ENCODE assay signal across 6 cellular contexts in genomic region chr4:75990129-75990528, GRCh38. TPM values are rescaled to one million over a fixed set of nuclear protein-coding genes. Genes with fewer than 3 reads are reported as not detected.
DNase-seq lines count a peak whose midpoint lies in the region; ATAC-seq and TF ChIP-seq lines count a peak whose summit lies in the region.

No MANE protein-coding gene starts in this region.

- H3K27me3 ChIP-seq in left ventricle myocardium inferior (ENCODE audit: low read depth) (no peaks in the 10 kb centered on the region), upper lobe of right lung (no peaks in the 10 kb centered on the region)

- ATAC-seq in upper lobe of right lung = no peak
- no peak for ATAC-seq in GM19328 (IDR thresholded peaks at IDR 0.05; ENCODE audit: unreplicated experiment)

- H3K36me3 ChIP-seq in left ventricle myocardium inferior = no peaks in the 10 kb centered on the region
- H3K36me3 ChIP-seq in upper lobe of right lung = no peaks in the 10 kb centered on the region

- intact Hi-C loops in left ventricle myocardium inferior (cut with micrococcal nuclease) = no loop called here
- intact Hi-C loops in upper lobe of right lung (cut with DNase I) = no loop called here

- peaks cover 37% of the 10 kb centered on the region for H3K4me1 ChIP-seq in left ventricle myocardium inferior
- peaks cover 20% of the 10 kb centered on the region for H3K4me1 ChIP-seq in upper lobe of right lung

- peak overlapping the region; percentile 82 for H3K4me3 ChIP-seq in left ventricle myocardium inferior
- peak overlapping the region; percentile 97 for H3K4me3 ChIP-seq in upper lobe of right lung

- DNase-seq in stimulated activated CD4-positive, alpha-beta T cell treated with anti-CD3 and anti-CD28 coated beads, Interleukin-12 subunit alpha, Interleukin-12 subunit beta, amount 100 ng/mL, for 4 hours = peak; percentile 0
- no peak for DNase-seq in stimulated activated CD4-positive, alpha-beta T cell treated with anti-CD3 and anti-CD28 coated beads, Interleukin-2, amount 100 ng/mL, for 48 hours
- DNase-seq in left ventricle myocardium inferior (no peak), upper lobe of right lung (no peak), GOT3 (lab: John Stamatoyannopoulos, UW) (no peak)

- TF ChIP-seq CTCF in left ventricle myocardium inferior (IDR thresholded peaks at IDR 0.05; ENCODE audit: borderline replicate concordance) = no peak
- TF ChIP-seq CTCF in upper lobe of right lung (IDR thresholded peaks at IDR 0.05) = no peak

- H3K27ac ChIP-seq in left ventricle myocardium inferior (replicated peaks) (peak overlapping the region; percentile 81), upper lobe of right lung (peak overlapping the region; percentile 81)

- no peaks in the 10 kb centered on the region for H3K9me3 ChIP-seq in left ventricle myocardium inferior (replicated peaks)
- H3K9me3 ChIP-seq in upper lobe of right lung = no peaks in the 10 kb centered on the region

RNA-seq across cellular contexts. Expression of gene SDAD1, which starts 0.6 kb away (rescaled TPM):
- total RNA-seq in left ventricle myocardium inferior = 18.0 TPM
- 36.2 TPM for total RNA-seq in upper lobe of right lung

RNA-seq across cellular contexts. Expression of gene CXCL9, which starts 17.2 kb away (rescaled TPM):
- total RNA-seq in left ventricle myocardium inferior (0.22 TPM), upper lobe of right lung (1.4 TPM)

RNA-seq across cellular contexts. Expression of gene CXCL10, which starts 33.2 kb away (rescaled TPM):
- total RNA-seq in left ventricle myocardium inferior = not detected
- total RNA-seq in upper lobe of right lung = 3.3 TPM

RNA-seq across cellular contexts. Expression of gene CXCL11, which starts 45.7 kb away (rescaled TPM):
- total RNA-seq in left ventricle myocardium inferior (not detected), upper lobe of right lung (not detected)

RNA-seq across cellular contexts. Expression of gene NAAA, which starts 49.3 kb away (rescaled TPM):
- total RNA-seq in left ventricle myocardium inferior = 12.9 TPM
- 24.1 TPM for total RNA-seq in upper lobe of right lung
